30 cellular contexts compared by ENCODE assay signal in the genomic region with DNA sequence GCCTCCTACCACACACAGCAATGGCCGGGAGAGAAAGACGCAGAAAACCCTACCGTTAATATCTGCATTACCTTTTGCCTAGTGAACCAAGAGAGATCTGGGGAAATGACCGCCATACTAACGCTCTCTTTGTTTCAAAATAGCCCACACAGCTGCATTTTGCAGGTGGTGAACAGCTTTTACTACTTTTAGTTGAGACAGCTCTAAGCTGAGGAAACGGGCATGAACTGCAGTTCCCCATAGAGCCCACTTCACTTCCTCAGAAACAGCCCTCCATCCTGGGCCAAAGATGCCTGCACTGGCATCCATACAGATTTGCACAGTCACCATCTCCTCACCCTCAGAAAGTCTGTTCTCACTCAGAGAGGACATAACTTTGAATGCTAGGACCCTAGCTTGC. TPM values are rescaled to one million over a fixed set of nuclear protein-coding genes. Genes with fewer than 3 reads are reported as not detected.
DNase-seq lines count a peak whose midpoint lies in the region; ATAC-seq and TF ChIP-seq lines count a peak whose summit lies in the region.
"Had no signal": no experiment of that assay in that cellular context is flagged by ENCODE, and none has a peak within 500 bp of the region (broad histone marks: within the 10 kb centered on the region; RNA-seq: fewer than 3 reads in every experiment).

No MANE protein-coding gene starts in this region.

- TF ChIP-seq CTCF in SU-DHL-6 (IDR thresholded peaks at IDR 0.05; ENCODE audit: insufficient read depth, low read length, poor library complexity, severe bottlenecking): no peak
- no peak for TF ChIP-seq CTCF in upper lobe of right lung (IDR thresholded peaks at IDR 0.05)
- TF ChIP-seq CTCF in neural progenitor cell (IDR thresholded peaks at IDR 0.05): no peak

- H3K36me3 ChIP-seq in SU-DHL-6 (ENCODE audit: low read length) (no peaks in the 10 kb centered on the region), upper lobe of right lung (no peaks in the 10 kb centered on the region), neural progenitor cell (no peaks in the 10 kb centered on the region)
- H3K36me3 ChIP-seq: brain microvascular endothelial cell, esophagus squamous epithelium, heart right ventricle, lower lobe of right lung, transverse colon had no signal

- H3K4me3 ChIP-seq in SU-DHL-6 (ENCODE audit: insufficient read depth, low read length, poor library complexity, severe bottlenecking) (peak overlapping the region; percentile 5), upper lobe of right lung (no peak overlapping the region), neural progenitor cell (no peak overlapping the region)
- H3K4me3 ChIP-seq: dorsolateral prefrontal cortex, esophagus squamous epithelium, heart right ventricle, lower lobe of right lung, psoas muscle, transverse colon had no signal

- H3K36me3 Mint-ChIP-seq in neural progenitor cell: no peaks in the 10 kb centered on the region
- H3K36me3 Mint-ChIP-seq: activated naive CD4-positive, alpha-beta T cell treated with anti-CD3 and anti-CD28 coated beads, Interleukin-2, amount 50 U/mL, for 24 hours; natural killer cell had no signal

- no peaks in the 10 kb centered on the region for H4K20me1 ChIP-seq in SU-DHL-6 (ENCODE audit: low read depth, low read length)
- H4K20me1 ChIP-seq in neural progenitor cell (ENCODE audit: low read depth): no peaks in the 10 kb centered on the region

- no peaks in the 10 kb centered on the region for H3K9me3 ChIP-seq in SU-DHL-6 (ENCODE audit: insufficient read depth, low read length)
- no peaks in the 10 kb centered on the region for H3K9me3 ChIP-seq in upper lobe of right lung
- no peaks in the 10 kb centered on the region for H3K9me3 ChIP-seq in neural progenitor cell (ENCODE audit: low read depth)
- H3K9me3 ChIP-seq: esophagus squamous epithelium, heart right ventricle, lower lobe of right lung, psoas muscle, transverse colon had no signal

- intact Hi-C loops in upper lobe of right lung (cut with DNase I): no loop called here

- peak; percentile 40 for DNase-seq in GF-D8 (lab: John Stamatoyannopoulos, UW)
- peak; percentile 88 for DNase-seq in NAMALWA (ENCODE audit: low spot score)
- no peak for DNase-seq in upper lobe of right lung
- no peak for DNase-seq in neural progenitor cell (ENCODE audit: low spot score)
- DNase-seq: activated CD4-positive, alpha-beta T cell treated with anti-CD3 and anti-CD28 coated beads for 36 hours; activated CD8-positive, alpha-beta T cell treated with anti-CD3 and anti-CD28 coated beads for 36 hours; amniotic stem cell; brain microvascular endothelial cell; CD4-positive, alpha-beta T cell; dorsolateral prefrontal cortex; esophagus squamous epithelium; foreskin keratinocyte; heart right ventricle; kidney glomerular epithelial cell; lower lobe of right lung; natural killer cell; NCI-H1417 treated with DMSO at 0.1 percent for 48 hours; NCI-H2081; NCI-H2227 treated with DMSO at 0.1 percent for 48 hours; NCI-H526 treated with DMSO at 0.1 percent for 48 hours; occipital lobe; psoas muscle; stimulated activated CD4-positive, alpha-beta T cell treated with anti-CD3 and anti-CD28 coated beads, Interleukin-4, amount 100 ng/mL, for 4 hours; transverse colon had no signal

- H3K79me2 ChIP-seq in SU-DHL-6 (ENCODE audit: insufficient read depth, low read length) (no peaks in the 10 kb centered on the region), neural progenitor cell (ENCODE audit: low read depth) (no peaks in the 10 kb centered on the region)

- H3K27ac ChIP-seq in SU-DHL-6 (ENCODE audit: low read depth, low read length) (peak overlapping the region; percentile 74), upper lobe of right lung (no peak overlapping the region), neural progenitor cell (no peak overlapping the region)
- H3K27ac ChIP-seq: brain microvascular endothelial cell, dorsolateral prefrontal cortex, esophagus squamous epithelium, foreskin keratinocyte, heart right ventricle, lower lobe of right lung, psoas muscle, transverse colon had no signal

- peak overlapping the region; percentile 58 for H3K4me2 ChIP-seq in SU-DHL-6 (ENCODE audit: low read depth, low read length, poor library complexity, severe bottlenecking)
- H3K4me2 ChIP-seq in neural progenitor cell: no peak overlapping the region

- 0 out of 2 replicates have a peak overlapping the region, but pooled peaks have one; percentile 10 for H3K9ac ChIP-seq in SU-DHL-6 (ENCODE audit: low read length)
- no peak overlapping the region for H3K9ac ChIP-seq in neural progenitor cell

- no peak overlapping the region for H3K4me3 Mint-ChIP-seq in neural progenitor cell
- H3K4me3 Mint-ChIP-seq: activated CD4-positive, alpha-beta T cell treated with anti-CD3 and anti-CD28 coated beads for 36 hours; activated CD8-positive, alpha-beta T cell treated with anti-CD3 and anti-CD28 coated beads for 36 hours; activated naive CD4-positive, alpha-beta T cell treated with anti-CD3 and anti-CD28 coated beads, Interleukin-2, amount 50 U/mL, for 24 hours; CD4-positive, alpha-beta T cell; natural killer cell had no signal

- H3K27me3 Mint-ChIP-seq in neural progenitor cell (ENCODE audit: insufficient read depth, low read depth): no peaks in the 10 kb centered on the region
- H3K27me3 Mint-ChIP-seq: activated naive CD4-positive, alpha-beta T cell treated with anti-CD3 and anti-CD28 coated beads, Interleukin-2, amount 50 U/mL, for 24 hours had no signal

- H3K9me3 Mint-ChIP-seq in neural progenitor cell: no peaks in the 10 kb centered on the region
- H3K9me3 Mint-ChIP-seq: activated CD8-positive, alpha-beta T cell treated with anti-CD3 and anti-CD28 coated beads for 36 hours; activated naive CD4-positive, alpha-beta T cell treated with anti-CD3 and anti-CD28 coated beads, Interleukin-2, amount 50 U/mL, for 24 hours; activated T-helper 2 cell treated with anti-CD3 and anti-CD28 coated beads, Interferon-gamma antibody, Interleukin-2, Interleukin-4, amounts not matched to agents 10 μg/mL and 5 μg/mL and 100 μg/mL, durations not matched to agents 14 hours and 24 hours and 36 hours; CD4-positive, alpha-beta T cell; natural killer cell had no signal

- H3K27ac Mint-ChIP-seq in neural progenitor cell: no peak overlapping the region
- H3K27ac Mint-ChIP-seq: activated CD4-positive, alpha-beta T cell treated with anti-CD3 and anti-CD28 coated beads for 36 hours; activated CD8-positive, alpha-beta T cell treated with anti-CD3 and anti-CD28 coated beads for 36 hours; activated naive CD4-positive, alpha-beta T cell treated with anti-CD3 and anti-CD28 coated beads, Interleukin-2, amount 50 U/mL, for 24 hours; activated T-helper 2 cell treated with anti-CD3 and anti-CD28 coated beads, Interferon-gamma antibody, Interleukin-2, Interleukin-4, amounts not matched to agents 10 μg/mL and 5 μg/mL and 100 μg/mL, durations not matched to agents 14 hours and 24 hours and 36 hours; CD4-positive, alpha-beta T cell; natural killer cell had no signal

- H3F3A ChIP-seq in SU-DHL-6 (ENCODE audit: insufficient read depth): peaks cover 3% of the 10 kb centered on the region; the same call in 1 of the 2 replicates
- no peaks in the 10 kb centered on the region for H3F3A ChIP-seq in neural progenitor cell (ENCODE audit: low read depth)

- H3K9me2 ChIP-seq in SU-DHL-6 (replicated peaks; ENCODE audit: insufficient read depth, low read length): no peaks in the 10 kb centered on the region

- peak; percentile 41 for ATAC-seq in upper lobe of right lung
- no peak for ATAC-seq in HG03045 (IDR thresholded peaks at IDR 0.05; ENCODE audit: unreplicated experiment)
- no peak for ATAC-seq in HG02571 (IDR thresholded peaks at IDR 0.05; ENCODE audit: unreplicated experiment)
- ATAC-seq: activated CD4-positive, alpha-beta T cell treated with anti-CD3 and anti-CD28 coated beads for 36 hours; activated CD8-positive, alpha-beta T cell treated with anti-CD3 and anti-CD28 coated beads for 36 hours; foreskin keratinocyte; HCT116; natural killer cell; psoas muscle had no signal

- H3K4me1 ChIP-seq in upper lobe of right lung: no peaks in the 10 kb centered on the region
- no peaks in the 10 kb centered on the region for H3K4me1 ChIP-seq in neural progenitor cell
- H3K4me1 ChIP-seq: foreskin keratinocyte, heart right ventricle, lower lobe of right lung, psoas muscle had no signal

- H3K4me1 Mint-ChIP-seq in neural progenitor cell: no peaks in the 10 kb centered on the region
- H3K4me1 Mint-ChIP-seq: activated CD4-positive, alpha-beta T cell treated with anti-CD3 and anti-CD28 coated beads for 36 hours; activated naive CD4-positive, alpha-beta T cell treated with anti-CD3 and anti-CD28 coated beads, Interleukin-2, amount 50 U/mL, for 24 hours; natural killer cell had no signal

- H2AFZ ChIP-seq in SU-DHL-6 (ENCODE audit: low read depth, low read length, severe bottlenecking): peak overlapping the region; percentile 76
- no peak overlapping the region for H2AFZ ChIP-seq in neural progenitor cell (replicated peaks)

- H3K27me3 ChIP-seq in SU-DHL-6 (ENCODE audit: low read length) (no peaks in the 10 kb centered on the region), upper lobe of right lung (no peaks in the 10 kb centered on the region), neural progenitor cell (no peaks in the 10 kb centered on the region)
- H3K27me3 ChIP-seq: brain microvascular endothelial cell, esophagus squamous epithelium, foreskin keratinocyte, heart right ventricle, transverse colon had no signal

RNA-seq across cellular contexts. Expression of a gene that starts 45.0 kb away (rescaled TPM):
- total RNA-seq in upper lobe of right lung (1.6 TPM), neural progenitor cell (ENCODE audit: low replicate concordance) (0.22 and 0.43 TPM in 2 replicates)
- total RNA-seq: activated CD8-positive, alpha-beta T cell treated with anti-CD3 and anti-CD28 coated beads for 36 hours; CD4-positive, alpha-beta T cell; psoas muscle had no signal

RNA-seq across cellular contexts. Expression of a gene that starts 45.5 kb away (rescaled TPM):
- total RNA-seq in upper lobe of right lung (30.8 TPM), neural progenitor cell (ENCODE audit: low replicate concordance) (5.1 and 8.4 TPM in 2 replicates)
- total RNA-seq: CD4-positive, alpha-beta T cell had no signal

Comparison
In these comparisons a context has a peak if more than half of its experiments do, and no peak if none do; other contexts are left out.
1. DNase-seq: peak in GF-D8 (single experiment) and NAMALWA (single experiment); none in upper lobe of right lung (single experiment) and neural progenitor cell (single experiment).